ENCODE assay signal across 3 cellular contexts in the genomic region with DNA sequence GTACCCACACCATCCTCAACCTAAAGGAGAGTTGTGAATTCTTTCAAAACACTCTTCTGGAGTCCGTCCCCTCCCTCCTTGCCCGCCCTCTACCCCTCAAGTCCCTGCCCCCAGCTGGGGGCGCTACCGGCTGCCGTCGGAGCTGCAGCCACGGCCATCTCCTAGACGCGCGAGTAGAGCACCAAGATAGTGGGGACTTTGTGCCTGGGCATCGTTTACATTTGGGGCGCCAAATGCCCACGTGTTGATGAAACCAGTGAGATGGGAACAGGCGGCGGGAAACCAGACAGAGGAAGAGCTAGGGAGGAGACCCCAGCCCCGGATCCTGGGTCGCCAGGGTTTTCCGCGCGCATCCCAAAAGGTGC.
A peak's percentile ranks its signal among the peaks of the same experiment; 100 is the strongest.
TF ChIP-seq lines count a peak whose summit lies in the region.

No MANE protein-coding gene starts in this region.

TF ChIP-seq in A549, 52 proteins besides CTCF, POLR2A, EP300 and RAD21 (continued from another document):
- TF ChIP-seq EHMT2 (IDR thresholded peaks at IDR 0.05; ENCODE audit: low read depth) (no peak), HOXB13 (CRISPR knock-in tag; IDR thresholded peaks at IDR 0.05; ENCODE audit: low read depth) (no peak), RNF2 (IDR thresholded peaks at IDR 0.05; ENCODE audit: borderline replicate concordance, low read depth) (no peak), JUN (IDR thresholded peaks at IDR 0.05) (no peak), MAFK (IDR thresholded peaks at IDR 0.05; ENCODE audit: partially characterized antibody) (no peak), PHF8 (IDR thresholded peaks at IDR 0.05; ENCODE audit: borderline replicate concordance, low read depth) (no peak), HEYL (CRISPR knock-in tag; IDR thresholded peaks at IDR 0.05) (no peak), E2F6 (IDR thresholded peaks at IDR 0.05; ENCODE audit: borderline replicate concordance, low read depth) (no peak), NR3C1 (IDR thresholded peaks at IDR 0.05) (no peak)
TF ChIP-seq in A549: peak in this region for 0.

TF ChIP-seq in GM23338, 12 proteins besides CTCF, POLR2A, EP300 and RAD21:
- no peak for TF ChIP-seq ZNF462 (CRISPR knock-in tag; IDR thresholded peaks at IDR 0.05)
- no peak for TF ChIP-seq STAT1 (IDR thresholded peaks at IDR 0.05; ENCODE audit: unreplicated experiment)

TF ChIP-seq in WTC11, 78 proteins besides CTCF, POLR2A, EP300 and RAD21 (continued from another document):
- no peak for TF ChIP-seq ARID4B (CRISPR knock-in tag; IDR thresholded peaks at IDR 0.05; ENCODE audit: borderline replicate concordance)
- TF ChIP-seq ZNF317 (CRISPR knock-in tag; IDR thresholded peaks at IDR 0.05; ENCODE audit: borderline replicate concordance, low read depth), result no peak
- TF ChIP-seq, protein P1, sequence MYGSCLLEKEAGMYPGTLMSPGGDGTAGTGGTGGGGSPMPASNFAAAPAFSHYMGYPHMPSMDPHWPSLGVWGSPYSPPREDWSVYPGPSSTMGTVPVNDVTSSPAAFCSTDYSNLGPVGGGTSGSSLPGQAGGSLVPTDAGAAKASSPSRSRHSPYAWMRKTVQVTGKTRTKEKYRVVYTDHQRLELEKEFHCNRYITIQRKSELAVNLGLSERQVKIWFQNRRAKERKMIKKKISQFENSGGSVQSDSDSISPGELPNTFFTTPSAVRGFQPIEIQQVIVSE (CRISPR knock-in tag; IDR thresholded peaks at IDR 0.05; ENCODE audit: borderline replicate concordance), result no peak
- TF ChIP-seq PRDM15 (CRISPR knock-in tag; IDR thresholded peaks at IDR 0.05), result peak; percentile 21; the same call in 1 of the 2 replicates
- no peak for TF ChIP-seq KAT7 (CRISPR knock-in tag; IDR thresholded peaks at IDR 0.05; ENCODE audit: borderline replicate concordance)
- TF ChIP-seq, protein P2, sequence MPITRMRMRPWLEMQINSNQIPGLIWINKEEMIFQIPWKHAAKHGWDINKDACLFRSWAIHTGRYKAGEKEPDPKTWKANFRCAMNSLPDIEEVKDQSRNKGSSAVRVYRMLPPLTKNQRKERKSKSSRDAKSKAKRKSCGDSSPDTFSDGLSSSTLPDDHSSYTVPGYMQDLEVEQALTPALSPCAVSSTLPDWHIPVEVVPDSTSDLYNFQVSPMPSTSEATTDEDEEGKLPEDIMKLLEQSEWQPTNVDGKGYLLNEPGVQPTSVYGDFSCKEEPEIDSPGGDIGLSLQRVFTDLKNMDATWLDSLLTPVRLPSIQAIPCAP (CRISPR knock-in tag; IDR thresholded peaks at IDR 0.05), result no peak
- TF ChIP-seq, protein P3, sequence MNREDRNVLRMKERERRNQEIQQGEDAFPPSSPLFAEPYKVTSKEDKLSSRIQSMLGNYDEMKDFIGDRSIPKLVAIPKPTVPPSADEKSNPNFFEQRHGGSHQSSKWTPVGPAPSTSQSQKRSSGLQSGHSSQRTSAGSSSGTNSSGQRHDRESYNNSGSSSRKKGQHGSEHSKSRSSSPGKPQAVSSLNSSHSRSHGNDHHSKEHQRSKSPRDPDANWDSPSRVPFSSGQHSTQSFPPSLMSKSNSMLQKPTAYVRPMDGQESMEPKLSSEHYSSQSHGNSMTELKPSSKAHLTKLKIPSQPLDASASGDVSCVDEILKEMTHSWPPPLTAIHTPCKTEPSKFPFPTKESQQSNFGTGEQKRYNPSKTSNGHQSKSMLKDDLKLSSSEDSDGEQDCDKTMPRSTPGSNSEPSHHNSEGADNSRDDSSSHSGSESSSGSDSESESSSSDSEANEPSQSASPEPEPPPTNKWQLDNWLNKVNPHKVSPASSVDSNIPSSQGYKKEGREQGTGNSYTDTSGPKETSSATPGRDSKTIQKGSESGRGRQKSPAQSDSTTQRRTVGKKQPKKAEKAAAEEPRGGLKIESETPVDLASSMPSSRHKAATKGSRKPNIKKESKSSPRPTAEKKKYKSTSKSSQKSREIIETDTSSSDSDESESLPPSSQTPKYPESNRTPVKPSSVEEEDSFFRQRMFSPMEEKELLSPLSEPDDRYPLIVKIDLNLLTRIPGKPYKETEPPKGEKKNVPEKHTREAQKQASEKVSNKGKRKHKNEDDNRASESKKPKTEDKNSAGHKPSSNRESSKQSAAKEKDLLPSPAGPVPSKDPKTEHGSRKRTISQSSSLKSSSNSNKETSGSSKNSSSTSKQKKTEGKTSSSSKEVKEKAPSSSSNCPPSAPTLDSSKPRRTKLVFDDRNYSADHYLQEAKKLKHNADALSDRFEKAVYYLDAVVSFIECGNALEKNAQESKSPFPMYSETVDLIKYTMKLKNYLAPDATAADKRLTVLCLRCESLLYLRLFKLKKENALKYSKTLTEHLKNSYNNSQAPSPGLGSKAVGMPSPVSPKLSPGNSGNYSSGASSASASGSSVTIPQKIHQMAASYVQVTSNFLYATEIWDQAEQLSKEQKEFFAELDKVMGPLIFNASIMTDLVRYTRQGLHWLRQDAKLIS (CRISPR knock-in tag; IDR thresholded peaks at IDR 0.05; ENCODE audit: borderline replicate concordance), result no peak
- TF ChIP-seq, protein P4, sequence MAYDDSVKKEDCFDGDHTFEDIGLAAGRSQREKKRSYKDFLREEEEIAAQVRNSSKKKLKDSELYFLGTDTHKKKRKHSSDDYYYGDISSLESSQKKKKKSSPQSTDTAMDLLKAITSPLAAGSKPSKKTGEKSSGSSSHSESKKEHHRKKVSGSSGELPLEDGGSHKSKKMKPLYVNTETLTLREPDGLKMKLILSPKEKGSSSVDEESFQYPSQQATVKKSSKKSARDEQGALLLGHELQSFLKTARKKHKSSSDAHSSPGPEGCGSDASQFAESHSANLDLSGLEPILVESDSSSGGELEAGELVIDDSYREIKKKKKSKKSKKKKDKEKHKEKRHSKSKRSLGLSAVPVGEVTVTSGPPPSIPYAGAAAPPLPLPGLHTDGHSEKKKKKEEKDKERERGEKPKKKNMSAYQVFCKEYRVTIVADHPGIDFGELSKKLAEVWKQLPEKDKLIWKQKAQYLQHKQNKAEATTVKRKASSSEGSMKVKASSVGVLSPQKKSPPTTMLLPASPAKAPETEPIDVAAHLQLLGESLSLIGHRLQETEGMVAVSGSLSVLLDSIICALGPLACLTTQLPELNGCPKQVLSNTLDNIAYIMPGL (CRISPR knock-in tag; IDR thresholded peaks at IDR 0.05), result 0 out of 2 replicates have a peak, but pooled peaks have one; percentile 55
- TF ChIP-seq E2F5 (CRISPR knock-in tag; IDR thresholded peaks at IDR 0.05), result 0 out of 2 replicates have a peak, but pooled peaks have one; percentile 28
- TF ChIP-seq ZNF512 (CRISPR knock-in tag; IDR thresholded peaks at IDR 0.05; ENCODE audit: borderline replicate concordance), result no peak
- TF ChIP-seq ESRRA (CRISPR knock-in tag; IDR thresholded peaks at IDR 0.05; ENCODE audit: borderline replicate concordance), result no peak
- no peak for TF ChIP-seq CBFB (CRISPR knock-in tag; IDR thresholded peaks at IDR 0.05; ENCODE audit: low read depth)
